In genomic region chr16:8903004-8903403, GRCh38 we compare ENCODE assay signal across 25 cellular contexts. TPM values are rescaled to one million over a fixed set of nuclear protein-coding genes. Genes with fewer than 3 reads are reported as not detected.
A peak's percentile ranks its signal among the peaks of the same experiment; 100 is the strongest.
DNase-seq lines count a peak whose midpoint lies in the region; ATAC-seq, FAIRE-seq and TF ChIP-seq lines count a peak whose summit lies in the region.
"Had no signal": no experiment of that assay in that cellular context is flagged by ENCODE, and none has a peak within 500 bp of the region (broad histone marks: within the 10 kb centered on the region; RNA-seq: fewer than 3 reads in every experiment).

No MANE protein-coding gene starts in this region.

- in situ Hi-C loops in HepG2 (cut with HindIII; ENCODE audit: extremely low pct_ligation_motif_present, low pct_unique_long_range_greater_than_20kb) = no loop called here

- no peaks in the 10 kb centered on the region for H3K79me2 ChIP-seq in HepG2 (ENCODE audit: insufficient read depth, low read length)

- TF ChIP-seq EP300 in HepG2 (IDR thresholded peaks at IDR 0.05; ENCODE audit: low read depth in 2 of 2, low read length in 2 of 2) (no peak), HepG2 (CRISPR knock-in tag; IDR thresholded peaks at IDR 0.05; ENCODE audit: borderline replicate concordance) (no peak)

- H3K4me3 ChIP-seq in HepG2 (replicated peaks in 1 of 3; ENCODE audit: insufficient read depth in 1 of 3, low read depth in 2 of 3, low read length in 3 of 3) (no peak overlapping the region), right lobe of liver (no peak overlapping the region)
- H3K4me3 ChIP-seq: GM12878, GM23248 had no signal

- no peak overlapping the region for H2AFZ ChIP-seq in HepG2 (ENCODE audit: low read length)
- H2AFZ ChIP-seq: GM23248 had no signal

- H4K20me1 ChIP-seq in HepG2 (ENCODE audit: insufficient read depth, low read length) = peaks cover 11% of the 10 kb centered on the region; the same call in 1 of the 2 replicates

- ATAC-seq in HepG2 = no peak
- ATAC-seq in right lobe of liver = no peak
- ATAC-seq in sciatic nerve = no peak
- no peak for ATAC-seq in GM18867 (IDR thresholded peaks at IDR 0.05; ENCODE audit: unreplicated experiment)
- ATAC-seq: GM12878 had no signal

- intact Hi-C loops in HepG2 (cut with micrococcal nuclease; ENCODE audit: unreplicated experiment) (no loop called here), right lobe of liver (cut with DNase I) (no loop called here), sciatic nerve (cut with DNase I) (loop anchor here (10.0 kb wide), 1 partner anchor 1268 kb away; no protein-coding TSS in a partner anchor)

- no peaks in the 10 kb centered on the region for H3K9me3 ChIP-seq in HepG2 (ENCODE audit: low read length)
- H3K9me3 ChIP-seq in right lobe of liver = no peaks in the 10 kb centered on the region
- H3K9me3 ChIP-seq: BE2C had no signal

- no peak overlapping the region for H3K4me2 ChIP-seq in HepG2 (ENCODE audit: low read depth, low read length)

- DNase-seq in HepG2 (ENCODE audit: low spot score) (no peak), right lobe of liver (no peak), mesothelial cell of epicardium (ENCODE audit: low spot score in 2 of 2, unreplicated experiment in 2 of 2) (no peak), sciatic nerve (ENCODE audit: low spot score) (peak; percentile 32), 8988T (no peak), cortex of kidney (lab: John Stamatoyannopoulos, UW) (no peak)
- DNase-seq: ACHN; BE2C; C1 segment of cervical spinal cord; CD4-positive, CD25-positive, alpha-beta regulatory T cell; CD8-positive, alpha-beta memory T cell; COR-L47; DMS 273 treated with DMSO at 0.1 percent for 48 hours; DMS53; DND-41; EL; GM23248; HCEC 1CT had no signal

- H3K4me1 ChIP-seq in HepG2 (ENCODE audit: insufficient read depth, low read length) (no peaks in the 10 kb centered on the region), right lobe of liver (no peaks in the 10 kb centered on the region)
- H3K4me1 ChIP-seq: BE2C had no signal

- WGBS in HepG2 (ENCODE audit: low lambda C conversion rate) = 98% methylated on average over 9 of the region's 9 CpGs
- WGBS in right lobe of liver (ENCODE audit: insufficient coverage, low coverage, low lambda C conversion rate, missing lambda C conversion rate) = 85% methylated on average over 8 of the region's 9 CpGs

- BruUV-seq in HepG2 (replicated peaks; lab: Mats Ljungman, UMichigan) = no TSS peak

- no peaks in the 10 kb centered on the region for H3K4me1 Mint-ChIP-seq in mesothelial cell of epicardium
- H3K4me1 Mint-ChIP-seq: CD8-positive, alpha-beta memory T cell had no signal

- no peak for TF ChIP-seq RAD21 in HepG2 (CRISPR knock-in tag; IDR thresholded peaks at IDR 0.05)

- TF ChIP-seq POLR2A in HepG2 (IDR thresholded peaks at IDR 0.05; ENCODE audit: insufficient read depth in 1 of 2, low read depth in 2 of 2, low read length in 2 of 2) (no peak), right lobe of liver (IDR thresholded peaks at IDR 0.05) (no peak)

- no peak overlapping the region for H3K27ac Mint-ChIP-seq in mesothelial cell of epicardium
- H3K27ac Mint-ChIP-seq: CD4-positive, CD25-positive, alpha-beta regulatory T cell had no signal

- TF ChIP-seq CTCF in HepG2 (CRISPR knock-in tag; IDR thresholded peaks at IDR 0.05) (no peak), right lobe of liver (IDR thresholded peaks at IDR 0.05) (no peak), VCaP (conservative IDR thresholded peaks at IDR 0.05) (no peak), mesothelial cell of epicardium (IDR thresholded peaks at IDR 0.05; ENCODE audit: unreplicated experiment) (peak; percentile 21)

- H3K9ac ChIP-seq in HepG2 (ENCODE audit: insufficient read depth, low read depth, low read length) = no peak overlapping the region
- H3K9ac ChIP-seq: GM23248 had no signal

- H3K27ac ChIP-seq in HepG2 (ENCODE audit: extremely low read length, insufficient read depth, low read length) (no peak overlapping the region), right lobe of liver (no peak overlapping the region), VCaP (peak overlapping the region; percentile 35; the same call in 1 of the 2 replicates)
- H3K27ac ChIP-seq: GM23248 had no signal

- no peak for FAIRE-seq in HepG2 (lab: Jason Lieb, UNC)
- FAIRE-seq: A204.1, GM12878 had no signal

- CTCF ChIA-PET in HepG2 (lab: Yijun Ruan, JAX; ENCODE audit: low intra/inter-chr PET ratio, low total read pairs) = interaction anchor here (0.6 kb wide), 1 partner anchor 29 kb away, joined by 4 read pairs; no protein-coding TSS in a partner anchor

- no peak overlapping the region for H3K4me3 Mint-ChIP-seq in mesothelial cell of epicardium
- H3K4me3 Mint-ChIP-seq: CD4-positive, CD25-positive, alpha-beta regulatory T cell; CD8-positive, alpha-beta memory T cell had no signal

- no peaks in the 10 kb centered on the region for H3K27me3 ChIP-seq in HepG2 (ENCODE audit: control insufficient read depth in 1 of 2, insufficient read depth in 2 of 2, low read length in 2 of 2)
- H3K27me3 ChIP-seq in right lobe of liver = no peaks in the 10 kb centered on the region
- H3K27me3 ChIP-seq: BE2C had no signal

- no peaks in the 10 kb centered on the region for H3K9me3 Mint-ChIP-seq in mesothelial cell of epicardium
- H3K9me3 Mint-ChIP-seq: CD4-positive, CD25-positive, alpha-beta regulatory T cell; CD8-positive, alpha-beta memory T cell had no signal

- H3K27me3 Mint-ChIP-seq in mesothelial cell of epicardium (ENCODE audit: low read depth) = no peaks in the 10 kb centered on the region
- H3K27me3 Mint-ChIP-seq: CD4-positive, CD25-positive, alpha-beta regulatory T cell; CD8-positive, alpha-beta memory T cell had no signal

- POLR2A ChIA-PET in HepG2 (lab: Yijun Ruan, JAX) = no interaction called here

- H3K36me3 Mint-ChIP-seq in mesothelial cell of epicardium = peaks cover 67% of the 10 kb centered on the region

- H3K36me3 ChIP-seq in HepG2 (replicated peaks in 1 of 2; ENCODE audit: control insufficient read depth in 1 of 2, insufficient read depth in 2 of 2, low read length in 2 of 2) = peaks cover 58 to 95% of the 10 kb centered on the region in 2 experiments
- H3K36me3 ChIP-seq in right lobe of liver = peaks cover 18 to 96% (median 50%) of the 10 kb centered on the region in 4 donors

TF ChIP-seq in HepG2, 621 proteins besides CTCF, POLR2A, EP300 and RAD21 (continues in another document):
- TF ChIP-seq FIP1L1 (IDR thresholded peaks at IDR 0.05; ENCODE audit: borderline replicate concordance, insufficient read depth, low read depth, low read length) = no peak
- TF ChIP-seq HNRNPK (IDR thresholded peaks at IDR 0.05; ENCODE audit: low read depth, low read length, poor library complexity, severe bottlenecking) = peak; percentile 46

RNA-seq across cellular contexts. Expression of gene LITAFD, which starts 20.9 kb away (rescaled TPM):
- not detected in 2 replicates for total RNA-seq in HepG2 (2016; rRNA removed; fragmentation: Illumina TruSeq; extraction: Trizol)
- total RNA-seq in HepG2 (2016; cell fraction: cytosol; rRNA removed; fragmentation: Illumina TruSeq; extraction: Trizol; ENCODE audit: low read depth) = not detected in 2 replicates
- total RNA-seq in HepG2 (2016; cell fraction: insoluble cytoplasmic fraction; rRNA removed; fragmentation: Illumina TruSeq; extraction: Trizol) = not detected in 2 replicates
- 0.19 TPM in 1 of 2 replicates, not detected in the other for total RNA-seq in HepG2 (2016; cell fraction: membrane; rRNA removed; fragmentation: Illumina TruSeq; extraction: Trizol)
- not detected in 2 replicates for total RNA-seq in HepG2 (2016; cell fraction: nucleus; rRNA removed; fragmentation: Illumina TruSeq; extraction: Trizol)
- polyA plus RNA-seq in HepG2 (2011; rRNA removed) = 0.14 TPM in 1 of 2 replicates, not detected in the other
- polyA plus RNA-seq in HepG2 (2011; cell fraction: cytosol; rRNA removed) = not detected in 2 replicates
- not detected in 2 replicates for polyA plus RNA-seq in HepG2 (2011; cell fraction: nucleus; rRNA removed)
- polyA plus RNA-seq in HepG2 (2012) = not detected in 2 replicates
- polyA plus RNA-seq in HepG2 (2016; cell fraction: cytosol; fragmentation: Illumina TruSeq; extraction: Trizol; ENCODE audit: low read depth) = not detected in 2 replicates
- polyA plus RNA-seq in HepG2 (2016; cell fraction: insoluble cytoplasmic fraction; fragmentation: Illumina TruSeq; extraction: Trizol; ENCODE audit: low read depth) = not detected in 2 replicates
- polyA plus RNA-seq in HepG2 (2016; cell fraction: membrane; fragmentation: Illumina TruSeq; extraction: Trizol; ENCODE audit: low read depth) = not detected in 2 replicates
- polyA plus RNA-seq in HepG2 (2016; cell fraction: nucleus; fragmentation: Illumina TruSeq; extraction: Trizol; ENCODE audit: insufficient read depth, low read depth) = not detected in 2 replicates
- polyA minus RNA-seq in HepG2 (2011; rRNA and poly(A)+ RNA removed; ENCODE audit: low replicate concordance) = 0.12 TPM in 1 of 2 replicates, not detected in the other
- not detected in 2 replicates for polyA minus RNA-seq in HepG2 (2011; cell fraction: cytosol; rRNA and poly(A)+ RNA removed)
- not detected in 2 replicates for polyA minus RNA-seq in HepG2 (2011; cell fraction: nucleus; rRNA and poly(A)+ RNA removed)
- not detected for total RNA-seq in right lobe of liver
- not detected in 3 replicates for total RNA-seq in mesothelial cell of epicardium
- not detected for total RNA-seq in sciatic nerve
- total RNA-seq: CD4-positive, CD25-positive, alpha-beta regulatory T cell; CD8-positive, alpha-beta memory T cell; G401; GM12878; GM23248; H4; HT-29 had no signal
- polyA plus RNA-seq: CD4-positive, CD25-positive, alpha-beta regulatory T cell; CD8-positive, alpha-beta memory T cell; GM12878; GM23248 had no signal

RNA-seq across cellular contexts. Expression of gene CARHSP1, which starts 34.2 kb away (rescaled TPM):
- 345 and 349 TPM in 2 replicates for total RNA-seq in HepG2 (2016; rRNA removed; fragmentation: Illumina TruSeq; extraction: Trizol)
- 202 and 227 TPM in 2 replicates for total RNA-seq in HepG2 (2016; cell fraction: cytosol; rRNA removed; fragmentation: Illumina TruSeq; extraction: Trizol; ENCODE audit: low read depth)
- total RNA-seq in HepG2 (2016; cell fraction: insoluble cytoplasmic fraction; rRNA removed; fragmentation: Illumina TruSeq; extraction: Trizol) = 351 and 370 TPM in 2 replicates
- 185 and 210 TPM in 2 replicates for total RNA-seq in HepG2 (2016; cell fraction: membrane; rRNA removed; fragmentation: Illumina TruSeq; extraction: Trizol)
- total RNA-seq in HepG2 (2016; cell fraction: nucleus; rRNA removed; fragmentation: Illumina TruSeq; extraction: Trizol) = 126 and 138 TPM in 2 replicates
- polyA plus RNA-seq in HepG2 (2011; rRNA removed) = 173 and 193 TPM in 2 replicates
- 139 and 221 TPM in 2 replicates for polyA plus RNA-seq in HepG2 (2011; cell fraction: cytosol; rRNA removed)
- 209 and 223 TPM in 2 replicates for polyA plus RNA-seq in HepG2 (2011; cell fraction: nucleus; rRNA removed)
- 167 and 252 TPM in 2 replicates for polyA plus RNA-seq in HepG2 (2012)
- 224 and 244 TPM in 2 replicates for polyA plus RNA-seq in HepG2 (2016; cell fraction: cytosol; fragmentation: Illumina TruSeq; extraction: Trizol; ENCODE audit: low read depth)
- polyA plus RNA-seq in HepG2 (2016; cell fraction: insoluble cytoplasmic fraction; fragmentation: Illumina TruSeq; extraction: Trizol; ENCODE audit: low read depth) = 425 and 448 TPM in 2 replicates
- polyA plus RNA-seq in HepG2 (2016; cell fraction: membrane; fragmentation: Illumina TruSeq; extraction: Trizol; ENCODE audit: low read depth) = 197 and 214 TPM in 2 replicates
- 269 and 287 TPM in 2 replicates for polyA plus RNA-seq in HepG2 (2016; cell fraction: nucleus; fragmentation: Illumina TruSeq; extraction: Trizol; ENCODE audit: insufficient read depth, low read depth)
- polyA minus RNA-seq in HepG2 (2011; rRNA and poly(A)+ RNA removed; ENCODE audit: low replicate concordance) = 186 and 379 TPM in 2 replicates
- 166 and 175 TPM in 2 replicates for polyA minus RNA-seq in HepG2 (2011; cell fraction: cytosol; rRNA and poly(A)+ RNA removed)
- 55.6 and 67.6 TPM in 2 replicates for polyA minus RNA-seq in HepG2 (2011; cell fraction: nucleus; rRNA and poly(A)+ RNA removed)
- total RNA-seq in right lobe of liver = 100 to 1,000 TPM in 1 of 6 experiments, 10 to 100 TPM in 5; 61.5 to 132 (median 73.1) TPM
- 78.6 to 84.2 TPM (median 80.3 TPM) in 3 replicates for total RNA-seq in mesothelial cell of epicardium
- total RNA-seq in sciatic nerve = 118 TPM
